In the genomic region with DNA sequence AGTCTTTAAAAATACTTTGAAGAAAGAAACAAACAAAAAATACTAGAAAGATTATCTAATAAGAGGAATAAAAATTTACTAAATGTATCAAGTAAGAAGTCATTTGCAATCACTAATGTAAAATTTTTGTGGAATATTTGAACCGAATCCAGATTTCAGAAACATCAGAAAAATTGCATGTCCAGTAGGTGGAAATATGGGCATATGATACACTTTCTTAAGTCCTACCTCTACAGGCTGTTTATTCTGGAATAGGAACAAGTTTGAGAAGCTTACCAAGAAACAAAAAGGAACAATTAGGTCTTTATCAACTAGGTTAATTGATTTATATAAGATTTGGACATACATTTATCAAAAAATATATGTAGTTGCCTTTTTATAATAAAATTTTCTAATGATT, we compare ENCODE assay signal across 24 cellular contexts.
"Had no signal": no experiment of that assay in that cellular context is flagged by ENCODE, and none has a peak within 500 bp of the region (broad histone marks: within the 10 kb centered on the region; RNA-seq: fewer than 3 reads in every experiment).

No MANE protein-coding gene starts in this region.

- H3K4me1 ChIP-seq: esophagus muscularis mucosa, left lung, upper lobe of right lung had no signal

- H3K27ac ChIP-seq: brain microvascular endothelial cell, esophagus muscularis mucosa, left lung, upper lobe of right lung had no signal

- ATAC-seq: activated CD8-positive, alpha-beta memory T cell treated with anti-CD3 and anti-CD28 coated beads, Interleukin-2, amount 10 ng/mL, durations not matched to agents 7 days and 5 days; activated T-helper 17 cell treated with anti-CD3 and anti-CD28 coated beads, Interleukin-2, amount 50 U/mL, for 72 hours; left lung; upper lobe of right lung had no signal

- H3K27me3 ChIP-seq: brain microvascular endothelial cell, esophagus muscularis mucosa, left lung, upper lobe of right lung had no signal

- DNase-seq: activated B cell treated with CpG ODN at 0.5 μM for 24 hours; activated CD4-positive, alpha-beta memory T cell treated with anti-CD3 and anti-CD28 coated beads, Interleukin-2, amount 10 ng/mL, durations not matched to agents 7 days and 5 days; activated CD4-positive, alpha-beta T cell treated with anti-CD3 and anti-CD28 coated beads for 48 hours; activated CD8-positive, alpha-beta memory T cell treated with anti-CD3 and anti-CD28 coated beads, Interleukin-2, amount 10 ng/mL, durations not matched to agents 7 days and 5 days; activated naive CD4-positive, alpha-beta T cell; activated naive CD8-positive, alpha-beta T cell treated with anti-CD3 and anti-CD28 coated beads, Interleukin-2, amount 10 ng/mL, durations not matched to agents 7 days and 5 days; activated T-cell treated with anti-CD3 and anti-CD28 coated beads, Interleukin-2, amount 50 U/mL, for 1 hour; brain microvascular endothelial cell; cortex of kidney; effector CD4-positive, alpha-beta T cell; kidney; left lung; midbrain; nephron progenitor cell; nucleus accumbens; posterior cingulate gyrus; retina; stimulated activated CD4-positive, alpha-beta T cell treated with anti-CD3 and anti-CD28 coated beads, Interleukin-12 subunit alpha, Interleukin-12 subunit beta, amount 100 ng/mL, for 4 hours; stimulated activated CD4-positive, alpha-beta T cell treated with anti-CD3 and anti-CD28 coated beads, Interleukin-1b, Interleukin-23, amount 100 ng/mL, for 48 hours; stimulated activated CD8-positive, alpha-beta memory T cell treated with anti-CD3 and anti-CD28 coated beads, Interleukin-4, amount 100 ng/mL, for 48 hours; stimulated activated naive CD4-positive, alpha-beta T cell; upper lobe of right lung had no signal
